Comparison of ENCODE assay signal across 19 cellular contexts in genomic region chrX:77565278-77565677, GRCh38.
DNase-seq lines count a peak whose midpoint lies in the region; ATAC-seq, FAIRE-seq and TF ChIP-seq lines count a peak whose summit lies in the region.
"Had no signal": no experiment of that assay in that cellular context is flagged by ENCODE, and none has a peak within 500 bp of the region (broad histone marks: within the 10 kb centered on the region; RNA-seq: fewer than 3 reads in every experiment).

No MANE protein-coding gene starts in this region.

- CTCF ChIA-PET in A549 (lab: Yijun Ruan, JAX) = no interaction called here
- CTCF ChIA-PET in K562 (lab: Yijun Ruan, JAX; ENCODE audit: low intra/inter-chr PET ratio) = no interaction called here

- H3K27me3 ChIP-seq in K562 (ENCODE audit: control insufficient read depth in 2 of 2, insufficient read depth in 2 of 2, low read length in 2 of 2) (no peaks in the 10 kb centered on the region), smooth muscle cell (ENCODE audit: low read depth) (no peaks in the 10 kb centered on the region)

- 96% methylated on average over 2 of the region's 2 CpGs for WGBS in A549 (ENCODE audit: missing lambda C conversion rate)
- 56% methylated on average over 2 of the region's 2 CpGs for WGBS in K562 (ENCODE audit: insufficient coverage, low coverage, missing lambda C conversion rate)
- 58% methylated on average over 2 of the region's 2 CpGs for WGBS in smooth muscle cell (ENCODE audit: low lambda C conversion rate)

- no TSS peak for BruUV-seq in K562 (replicated peaks; lab: Mats Ljungman, UMichigan)

- H3K4me1 ChIP-seq in A549 (no peaks in the 10 kb centered on the region), K562 (replicated peaks in 1 of 2; ENCODE audit: control insufficient read depth in 2 of 2, insufficient read depth in 2 of 2, low read length in 2 of 2) (no peaks in the 10 kb centered on the region), smooth muscle cell (ENCODE audit: low read depth) (no peaks in the 10 kb centered on the region)
- H3K4me1 ChIP-seq: BLaER1, Caco-2 had no signal

- H4K20me1 ChIP-seq in K562 (replicated peaks; ENCODE audit: control insufficient read depth, insufficient read depth, low read length) (no peaks in the 10 kb centered on the region), smooth muscle cell (ENCODE audit: low read depth) (no peaks in the 10 kb centered on the region)
- H4K20me1 ChIP-seq: BLaER1 had no signal

- H3K9me1 ChIP-seq in K562 (ENCODE audit: control insufficient read depth, insufficient read depth, low read length) = no peaks in the 10 kb centered on the region

- no peak overlapping the region for H3K9ac ChIP-seq in K562 (ENCODE audit: insufficient read depth in 1 of 2, low read depth in 2 of 2, low read length in 2 of 2)
- H3K9ac ChIP-seq in smooth muscle cell (ENCODE audit: low read depth) = no peak overlapping the region
- H3K9ac ChIP-seq: BLaER1, GM23248 had no signal

- H3K4me2 ChIP-seq in A549 = no peak overlapping the region
- no peak overlapping the region for H3K4me2 ChIP-seq in K562 (ENCODE audit: insufficient read depth, low read length)
- no peak overlapping the region for H3K4me2 ChIP-seq in smooth muscle cell
- H3K4me2 ChIP-seq: BLaER1 had no signal

- FAIRE-seq in A549 (lab: Jason Lieb, UNC) (peak; percentile 78), GM18507 (lab: Jason Lieb, UNC) (peak; percentile 51), K562 (lab: Jason Lieb, UNC) (no peak)
- FAIRE-seq: G401.6, GM12892, H1 had no signal

- ATAC-seq in A549 (no peak), K562 (no peak), HG02885 (IDR thresholded peaks at IDR 0.05; ENCODE audit: poor library complexity, unreplicated experiment) (no peak), GM19455 (IDR thresholded peaks at IDR 0.05; ENCODE audit: unreplicated experiment) (no peak)
- ATAC-seq: CD8-positive, alpha-beta T cell had no signal

- H3K4me3 ChIP-seq in A549 (no peak overlapping the region), K562 (no peak overlapping the region), smooth muscle cell (no peak overlapping the region)
- H3K4me3 ChIP-seq: BLaER1, GM23248 had no signal

- TF ChIP-seq EP300 in A549 (IDR thresholded peaks at IDR 0.05) (no peak), K562 (IDR thresholded peaks at IDR 0.05; ENCODE audit: low read length) (no peak)

- no peak overlapping the region for H2AFZ ChIP-seq in K562 (ENCODE audit: low read depth, low read length)
- no peak overlapping the region for H2AFZ ChIP-seq in smooth muscle cell (ENCODE audit: low read depth)
- H2AFZ ChIP-seq: GM23248 had no signal

- H3K9me3 ChIP-seq in A549 (peaks cover 10% of the 10 kb centered on the region; the same call in 1 of the 3 replicates), K562 (replicated peaks; ENCODE audit: control insufficient read depth, insufficient read depth, low read depth, low read length) (no peaks in the 10 kb centered on the region), smooth muscle cell (replicated peaks; ENCODE audit: low read depth) (peaks cover 4% of the 10 kb centered on the region)
- H3K9me3 ChIP-seq: Caco-2 had no signal

- H3K27ac ChIP-seq in A549 (no peak overlapping the region), K562 (ENCODE audit: extremely low read depth, low read depth, low read length) (no peak overlapping the region), smooth muscle cell (ENCODE audit: low read depth) (peak overlapping the region; percentile 40)
- H3K27ac ChIP-seq: BLaER1, C4-2B, GM23248 had no signal

- H3K79me2 ChIP-seq in K562 (ENCODE audit: control insufficient read depth, insufficient read depth, low read length) (no peaks in the 10 kb centered on the region), smooth muscle cell (ENCODE audit: low read depth) (no peaks in the 10 kb centered on the region)

- DNase-seq in A549 (ENCODE audit: low read depth in 1 of 2, low spot score in 1 of 2) (no peak), GM18507 (ENCODE audit: extremely low spot score, insufficient read length, low read depth) (no peak), K562 (ENCODE audit: extremely low read depth in 1 of 4, low spot score in 3 of 4) (no peak), smooth muscle cell (lab: John Stamatoyannopoulos, UW; ENCODE audit: unreplicated experiment) (no peak)
- DNase-seq: Caco-2; CD4-positive, CD25-positive, alpha-beta regulatory T cell; CD8-positive, alpha-beta T cell; DMS153; DND-41; H7; HCEC 1CT had no signal

- POLR2A ChIA-PET in A549 (lab: Yijun Ruan, JAX) = no interaction called here
- POLR2A ChIA-PET in K562 (lab: Yijun Ruan, JAX) = no interaction called here

- TF ChIP-seq POLR2A in A549 (IDR thresholded peaks at IDR 0.05; ENCODE audit: low read length) (no peak), K562 (conservative IDR thresholded peaks at IDR 0.05) (no peak)

- TF ChIP-seq CTCF in A549 (IDR thresholded peaks at IDR 0.05) (no peak), K562 (IDR thresholded peaks at IDR 0.05 in 2 of 3, conservative IDR thresholded peaks at IDR 0.05 in 1 of 3; ENCODE audit: insufficient read depth in 2 of 3, low read depth in 1 of 3, low read length in 3 of 3) (no peak), smooth muscle cell (IDR thresholded peaks at IDR 0.05; ENCODE audit: borderline replicate concordance, insufficient read depth, poor library complexity, severe bottlenecking) (no peak)

- no peaks in the 10 kb centered on the region for H3K36me3 ChIP-seq in K562 (ENCODE audit: control insufficient read depth, insufficient read depth, low read length)
- H3K36me3 ChIP-seq in smooth muscle cell (ENCODE audit: low read depth) = peaks cover 4% of the 10 kb centered on the region

- in situ Hi-C loops in K562 (cut with MboI) = no loop called here

- no peak for TF ChIP-seq RAD21 in A549 (conservative IDR thresholded peaks at IDR 0.05 in 1 of 2, IDR thresholded peaks at IDR 0.05 in 1 of 2)
- TF ChIP-seq RAD21 in K562 (CRISPR knock-in tag; conservative IDR thresholded peaks at IDR 0.05 in 1 of 2, IDR thresholded peaks at IDR 0.05 in 1 of 2) = no peak

- intact Hi-C loops in K562 (cut with micrococcal nuclease) = no loop called here

- no peaks in the 10 kb centered on the region for H3F3A ChIP-seq in smooth muscle cell (ENCODE audit: low read depth)

TF ChIP-seq in A549, 52 proteins besides CTCF, POLR2A, EP300 and RAD21:
- no peak for TF ChIP-seq FOSB (CRISPR knock-in tag; IDR thresholded peaks at IDR 0.05)
- no peak for TF ChIP-seq FOSL2 (IDR thresholded peaks at IDR 0.05)
- TF ChIP-seq FOSL2 (CRISPR knock-in tag; IDR thresholded peaks at IDR 0.05) = no peak
- peak; percentile 80 for TF ChIP-seq MAFK (IDR thresholded peaks at IDR 0.05; ENCODE audit: partially characterized antibody)

TF ChIP-seq in K562, 482 proteins besides CTCF, POLR2A, EP300 and RAD21:
- TF ChIP-seq C11orf30 (IDR thresholded peaks at IDR 0.05; ENCODE audit: low read depth) (peak; percentile 68; the same call in 1 of the 2 replicates), ZNF316 (IDR thresholded peaks at IDR 0.05) (peak; percentile 87), MEF2A (IDR thresholded peaks at IDR 0.05; ENCODE audit: control insufficient read depth, low read depth, low read length) (no peak), MAFG (tag; conservative IDR thresholded peaks at IDR 0.05) (peak; percentile 40; the same call in 1 of the 2 replicates), MCM5 (IDR thresholded peaks at IDR 0.05; ENCODE audit: low read depth) (no peak), MAFF (IDR thresholded peaks at IDR 0.05; ENCODE audit: low read length) (peak; percentile 54; the same call in 1 of the 2 replicates), MAFK (IDR thresholded peaks at IDR 0.05; ENCODE audit: low read length) (peak; percentile 61)

Comparison
In these comparisons a context has a peak if more than half of its experiments do, and no peak if none do; other contexts are left out.
1. Of the 35 proteins assayed by ChIP-seq in both K562 and A549: peak only in K562: none; only in A549: none; in both: MAFK; in neither: 34.